In genomic region chr17:4342535-4342934, GRCh38 we compare ENCODE assay signal across 15 cellular contexts. TPM values are rescaled to one million over a fixed set of nuclear protein-coding genes. Genes with fewer than 3 reads are reported as not detected.
DNase-seq lines count a peak whose midpoint lies in the region; ATAC-seq and TF ChIP-seq lines count a peak whose summit lies in the region.
"Had no signal": no experiment of that assay in that cellular context is flagged by ENCODE, and none has a peak within 500 bp of the region (broad histone marks: within the 10 kb centered on the region; RNA-seq: fewer than 3 reads in every experiment).

No MANE protein-coding gene starts in this region.

- 0 out of 2 replicates have a peak, but pooled peaks cover 13% of the 10 kb centered on the region for H3K36me3 ChIP-seq in OCI-LY1 (ENCODE audit: insufficient read depth, low read length)
- no peaks in the 10 kb centered on the region for H3K36me3 ChIP-seq in psoas muscle (ENCODE audit: insufficient read depth in 1 of 2, low read depth in 1 of 2)
- H3K36me3 ChIP-seq in MM.1S (replicated peaks; ENCODE audit: insufficient read depth, low read length) = no peaks in the 10 kb centered on the region; the same call in 1 of the 2 replicates

- H3K79me2 ChIP-seq in OCI-LY1 (ENCODE audit: insufficient read depth, low read length) (peaks cover 100% of the 10 kb centered on the region), MM.1S (ENCODE audit: low read length) (peaks cover 100% of the 10 kb centered on the region)

- H3K4me3 ChIP-seq in OCI-LY1 (ENCODE audit: low read depth, low read length, poor library complexity, severe bottlenecking) (no peak overlapping the region), epithelial cell of esophagus (ENCODE audit: low read length) (no peak overlapping the region), psoas muscle (peak overlapping the region; percentile 54), MM.1S (ENCODE audit: low read length) (no peak overlapping the region)

- H3K27ac ChIP-seq in OCI-LY1 (ENCODE audit: low read depth, low read length, poor library complexity, severe bottlenecking) (peak overlapping the region; percentile 56), psoas muscle (peak overlapping the region; percentile 89), MM.1S (ENCODE audit: low read length) (no peak overlapping the region)

- H2AFZ ChIP-seq in OCI-LY1 (ENCODE audit: low read length) = no peak overlapping the region
- H2AFZ ChIP-seq in MM.1S (ENCODE audit: low read length) = no peak overlapping the region

- H3K4me2 ChIP-seq in OCI-LY1 (ENCODE audit: low read length) = peak overlapping the region; percentile 47; the same call in 1 of the 2 replicates
- no peak overlapping the region for H3K4me2 ChIP-seq in MM.1S (ENCODE audit: low read depth, low read length)

- no peaks in the 10 kb centered on the region for H4K20me1 ChIP-seq in OCI-LY1 (ENCODE audit: insufficient read depth, low read length)
- H4K20me1 ChIP-seq in MM.1S (ENCODE audit: insufficient read depth, low read length) = peaks cover 92% of the 10 kb centered on the region

- H3K27me3 ChIP-seq in OCI-LY1 (ENCODE audit: insufficient read depth, low read length) (no peaks in the 10 kb centered on the region), psoas muscle (ENCODE audit: insufficient read depth in 3 of 3, low read length in 2 of 3) (no peaks in the 10 kb centered on the region), MM.1S (replicated peaks; ENCODE audit: insufficient read depth, low read length) (no peaks in the 10 kb centered on the region)

- H3K9ac ChIP-seq in OCI-LY1 (ENCODE audit: low read length) = no peak overlapping the region; the same call in 1 of the 2 replicates
- no peak overlapping the region for H3K9ac ChIP-seq in MM.1S (ENCODE audit: low read length)

- TF ChIP-seq CTCF in OCI-LY1 (IDR thresholded peaks at IDR 0.05; ENCODE audit: low read length) (no peak), epithelial cell of esophagus (IDR thresholded peaks at IDR 0.05; ENCODE audit: insufficient read depth, low read depth, low read length, missing control alignments) (no peak), psoas muscle (IDR thresholded peaks at IDR 0.05) (no peak), MM.1S (IDR thresholded peaks at IDR 0.05; ENCODE audit: low read length) (no peak)

- peak; percentile 30 for DNase-seq in DMS 273 (lab: John Stamatoyannopoulos, UW; ENCODE audit: unreplicated experiment)
- no peak for DNase-seq in DMS 273 treated with DMSO at 0.1 percent for 48 hours (lab: John Stamatoyannopoulos, UW)
- DNase-seq in epithelial cell of esophagus (ENCODE audit: low read depth) = peak; percentile 40
- no peak for DNase-seq in psoas muscle
- DNase-seq in head of caudate nucleus = no peak
- no peak for DNase-seq in iPS-NIHi7 (ENCODE audit: extremely low spot score)
- DNase-seq in MM.1S = no peak
- DNase-seq: 8988T; CD8-positive, alpha-beta memory T cell; NCI-H1105; NCI-H1694 treated with DMSO at 0.1 percent for 48 hours; NCI-H345; NCI-H526; PC-3 had no signal

- no peaks in the 10 kb centered on the region for H3K9me2 ChIP-seq in OCI-LY1 (ENCODE audit: low read depth, low read length)
- H3K9me2 ChIP-seq in MM.1S (replicated peaks; ENCODE audit: insufficient read depth, low read length) = no peaks in the 10 kb centered on the region

- intact Hi-C loops in psoas muscle (cut with DNase I) (no loop called here), head of caudate nucleus (cut with DNase I) (no loop called here)

- H3F3A ChIP-seq in OCI-LY1 (ENCODE audit: insufficient read depth, low read length) (no peaks in the 10 kb centered on the region; the same call in 1 of the 2 replicates), MM.1S (ENCODE audit: insufficient read depth, low read length) (no peaks in the 10 kb centered on the region; the same call in 1 of the 2 replicates)

- H3K9me3 ChIP-seq in OCI-LY1 (ENCODE audit: low read length) (no peaks in the 10 kb centered on the region), psoas muscle (no peaks in the 10 kb centered on the region), MM.1S (replicated peaks; ENCODE audit: insufficient read depth, low read length) (no peaks in the 10 kb centered on the region)

- H3K4me1 ChIP-seq in OCI-LY1 (ENCODE audit: insufficient read depth, low read length, severe bottlenecking) (peaks cover 73% of the 10 kb centered on the region), psoas muscle (peaks cover 84% of the 10 kb centered on the region), MM.1S (ENCODE audit: low read length) (peaks cover 14% of the 10 kb centered on the region)

- no peak for ATAC-seq in psoas muscle
- ATAC-seq: PC-3 had no signal

- WGBS in psoas muscle, 3 donors = 39 to 48% (median 45%) methylated on average over 5 of the region's 5 CpGs

RNA-seq across cellular contexts. Expression of gene UBE2G1, which starts 23.9 kb away (rescaled TPM):
- 100 to 1,000 TPM; 152 to 239 (median 175) TPM for total RNA-seq in psoas muscle
- polyA plus RNA-seq in psoas muscle = 100 to 1,000 TPM in 1 of 3 donors, 10 to 100 TPM in 2; 54.6 to 128 (median 73.0) TPM

Comparison
In these comparisons a context has a peak if more than half of its experiments do, and no peak if none do; other contexts are left out.
1. DNase-seq: peak in DMS 273 (single experiment) and epithelial cell of esophagus (single experiment); none in DMS 273 treated with DMSO at 0.1 percent for 48 hours (single experiment), psoas muscle (0 of 2), head of caudate nucleus (0 of 42), iPS-NIHi7 (single experiment) and MM.1S (single experiment).